Comparison of ENCODE assay signal across 12 cellular contexts in the genomic region with DNA sequence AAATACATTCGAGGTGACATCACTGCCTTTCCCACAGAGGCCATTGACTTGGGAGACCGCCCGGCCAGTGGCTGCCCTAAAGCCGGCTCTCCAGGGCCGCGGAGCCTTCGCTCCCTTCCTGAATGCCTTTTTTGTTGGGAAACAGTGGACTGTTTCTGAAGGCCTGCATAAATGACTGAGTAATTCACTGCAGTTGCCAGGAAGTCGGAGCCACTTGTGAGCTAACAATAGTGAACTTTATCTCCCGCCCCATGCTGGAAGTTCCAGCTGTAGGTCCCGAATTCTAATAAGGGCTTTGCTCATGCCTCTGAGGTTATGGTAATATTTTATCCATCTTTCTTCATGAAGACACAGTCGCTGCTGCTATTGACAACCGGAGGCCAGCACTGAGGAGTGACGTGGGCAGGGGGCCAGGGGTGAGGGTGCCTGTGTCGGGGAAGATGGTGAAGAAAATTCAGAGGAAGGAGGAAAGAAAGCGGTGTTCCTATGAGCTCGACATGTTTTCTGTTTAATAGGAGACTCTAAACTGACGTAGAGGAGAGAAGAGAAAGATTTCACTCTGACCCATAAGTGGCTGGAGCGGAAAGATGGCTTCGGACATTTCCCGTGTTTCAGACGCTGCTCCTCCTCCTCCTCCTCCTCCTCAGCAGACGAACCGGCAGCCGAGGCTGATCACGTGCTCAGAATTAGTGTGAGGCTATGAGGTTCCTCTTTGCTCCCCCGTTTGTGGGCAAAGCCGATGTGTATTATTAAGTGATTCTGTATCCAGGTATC.
A peak's percentile ranks its signal among the peaks of the same experiment; 100 is the strongest.
DNase-seq lines count a peak whose midpoint lies in the region; ATAC-seq and TF ChIP-seq lines count a peak whose summit lies in the region.
"Had no signal": no experiment of that assay in that cellular context is flagged by ENCODE, and none has a peak within 500 bp of the region (broad histone marks: within the 10 kb centered on the region; RNA-seq: fewer than 3 reads in every experiment).

No MANE protein-coding gene starts in this region.

- TF ChIP-seq CTCF in activated CD8-positive, alpha-beta T cell treated with anti-CD3 and anti-CD28 coated beads for 36 hours (IDR thresholded peaks at IDR 0.05) = no peak
- no peak for TF ChIP-seq CTCF in heart left ventricle (IDR thresholded peaks at IDR 0.05)
- TF ChIP-seq CTCF in neural crest cell (conservative IDR thresholded peaks at IDR 0.05) = no peak
- TF ChIP-seq CTCF in vagina (IDR thresholded peaks at IDR 0.05) = no peak

- intact Hi-C loops in activated CD8-positive, alpha-beta T cell treated with anti-CD3 and anti-CD28 coated beads for 36 hours (cut with micrococcal nuclease) = no loop called here
- intact Hi-C loops in heart left ventricle (cut with DNase I) (no loop called here), vagina (cut with DNase I) (no loop called here)

- peaks cover 5% of the 10 kb centered on the region for H3K9me3 Mint-ChIP-seq in activated CD8-positive, alpha-beta T cell treated with anti-CD3 and anti-CD28 coated beads for 36 hours
- H3K9me3 Mint-ChIP-seq in activated CD8-positive, alpha-beta T cell treated with anti-CD3 and anti-CD28 coated beads, Interleukin-2, amount 10 ng/mL, durations not matched to agents 7 days and 5 days (ENCODE audit: insufficient read depth) = no peaks in the 10 kb centered on the region
- peaks cover 3% of the 10 kb centered on the region for H3K9me3 Mint-ChIP-seq in neural crest cell
- H3K9me3 Mint-ChIP-seq: activated naive CD4-positive, alpha-beta T cell treated with anti-CD3 and anti-CD28 coated beads, Interleukin-2, amount 50 U/mL, for 24 hours had no signal

- H3K36me3 ChIP-seq in heart left ventricle = no peaks in the 10 kb centered on the region
- no peaks in the 10 kb centered on the region for H3K36me3 ChIP-seq in vagina

- H3K27me3 Mint-ChIP-seq in activated CD8-positive, alpha-beta T cell treated with anti-CD3 and anti-CD28 coated beads for 36 hours = no peaks in the 10 kb centered on the region
- no peaks in the 10 kb centered on the region for H3K27me3 Mint-ChIP-seq in activated CD8-positive, alpha-beta T cell treated with anti-CD3 and anti-CD28 coated beads, Interleukin-2, amount 10 ng/mL, durations not matched to agents 7 days and 5 days (ENCODE audit: low read depth)
- no peaks in the 10 kb centered on the region for H3K27me3 Mint-ChIP-seq in neural crest cell (ENCODE audit: low read depth)

- H3K4me1 Mint-ChIP-seq in activated CD8-positive, alpha-beta T cell treated with anti-CD3 and anti-CD28 coated beads for 36 hours (ENCODE audit: low read depth) = peaks cover 6% of the 10 kb centered on the region
- H3K4me1 Mint-ChIP-seq in activated CD8-positive, alpha-beta T cell treated with anti-CD3 and anti-CD28 coated beads, Interleukin-2, amount 10 ng/mL, durations not matched to agents 7 days and 5 days (ENCODE audit: low read depth) = peaks cover 4% of the 10 kb centered on the region
- peaks cover 67% of the 10 kb centered on the region for H3K4me1 Mint-ChIP-seq in neural crest cell

- ATAC-seq in activated CD8-positive, alpha-beta T cell treated with anti-CD3 and anti-CD28 coated beads for 36 hours = no peak
- no peak for ATAC-seq in activated CD8-positive, alpha-beta T cell treated with anti-CD3 and anti-CD28 coated beads, Interleukin-2, amount 10 ng/mL, durations not matched to agents 7 days and 5 days
- ATAC-seq in heart left ventricle (peak; percentile 75 to 96 (median 94)), HG02798 (IDR thresholded peaks at IDR 0.05; ENCODE audit: poor library complexity, unreplicated experiment) (no peak), HG02870 (IDR thresholded peaks at IDR 0.05; ENCODE audit: unreplicated experiment) (no peak)

- TF ChIP-seq POLR2A in heart left ventricle (IDR thresholded peaks at IDR 0.05) (no peak), vagina (IDR thresholded peaks at IDR 0.05) (no peak)

- no peaks in the 10 kb centered on the region for H3K9me3 ChIP-seq in heart left ventricle
- H3K9me3 ChIP-seq in vagina = no peaks in the 10 kb centered on the region

- peaks cover 0 to 25% (median 17%) of the 10 kb centered on the region in 12 donors for H3K4me1 ChIP-seq in heart left ventricle
- peaks cover 12% of the 10 kb centered on the region for H3K4me1 ChIP-seq in vagina

- WGBS in heart left ventricle, 4 donors = 17 to 24% (median 21%) methylated on average over 27 of the region's 27 CpGs

- no peak overlapping the region for H3K27ac Mint-ChIP-seq in activated CD8-positive, alpha-beta T cell treated with anti-CD3 and anti-CD28 coated beads for 36 hours
- H3K27ac Mint-ChIP-seq in activated CD8-positive, alpha-beta T cell treated with anti-CD3 and anti-CD28 coated beads, Interleukin-2, amount 10 ng/mL, durations not matched to agents 7 days and 5 days = no peak overlapping the region
- peak overlapping the region; percentile 99 for H3K27ac Mint-ChIP-seq in neural crest cell (ENCODE audit: unreplicated experiment)
- H3K27ac Mint-ChIP-seq: activated naive CD4-positive, alpha-beta T cell treated with anti-CD3 and anti-CD28 coated beads, Interleukin-2, amount 50 U/mL, for 24 hours had no signal

- H3K4me3 Mint-ChIP-seq in activated CD8-positive, alpha-beta T cell treated with anti-CD3 and anti-CD28 coated beads for 36 hours = peak overlapping the region; percentile 10
- no peak overlapping the region for H3K4me3 Mint-ChIP-seq in activated CD8-positive, alpha-beta T cell treated with anti-CD3 and anti-CD28 coated beads, Interleukin-2, amount 10 ng/mL, durations not matched to agents 7 days and 5 days
- H3K4me3 Mint-ChIP-seq in neural crest cell = peak overlapping the region; percentile 81
- H3K4me3 Mint-ChIP-seq: activated naive CD4-positive, alpha-beta T cell treated with anti-CD3 and anti-CD28 coated beads, Interleukin-2, amount 50 U/mL, for 24 hours had no signal

- H3K27me3 ChIP-seq in heart left ventricle = no peaks in the 10 kb centered on the region
- no peaks in the 10 kb centered on the region for H3K27me3 ChIP-seq in vagina

- peak overlapping the region in 8 of 12 donors; percentile 14 to 40 (median 31) for H3K4me3 ChIP-seq in heart left ventricle
- no peak overlapping the region for H3K4me3 ChIP-seq in vagina

- no peaks in the 10 kb centered on the region for H3K36me3 Mint-ChIP-seq in activated CD8-positive, alpha-beta T cell treated with anti-CD3 and anti-CD28 coated beads for 36 hours (ENCODE audit: low read depth)
- H3K36me3 Mint-ChIP-seq in activated CD8-positive, alpha-beta T cell treated with anti-CD3 and anti-CD28 coated beads, Interleukin-2, amount 10 ng/mL, durations not matched to agents 7 days and 5 days (ENCODE audit: low read depth) = no peaks in the 10 kb centered on the region
- peaks cover 14% of the 10 kb centered on the region for H3K36me3 Mint-ChIP-seq in neural crest cell (ENCODE audit: low read depth)
- H3K36me3 Mint-ChIP-seq: activated naive CD4-positive, alpha-beta T cell treated with anti-CD3 and anti-CD28 coated beads, Interleukin-2, amount 50 U/mL, for 24 hours had no signal

- POLR2A ChIA-PET in activated CD8-positive, alpha-beta T cell treated with anti-CD3 and anti-CD28 coated beads for 36 hours (lab: Charles Lee) = no interaction called here
- POLR2A ChIA-PET in activated CD8-positive, alpha-beta T cell treated with anti-CD3 and anti-CD28 coated beads, Interleukin-2, amount 10 ng/mL, durations not matched to agents 7 days and 5 days (lab: Charles Lee) = no interaction called here

- no peak for DNase-seq in activated CD8-positive, alpha-beta T cell treated with anti-CD3 and anti-CD28 coated beads for 36 hours
- no peak for DNase-seq in activated CD8-positive, alpha-beta T cell treated with anti-CD3 and anti-CD28 coated beads, Interleukin-2, amount 10 ng/mL, durations not matched to agents 7 days and 5 days
- DNase-seq in heart left ventricle = peak; percentile 84 to 91 (median 86)
- DNase-seq in neural crest cell (ENCODE audit: low read depth, low spot score) = peak; percentile 68
- DNase-seq in vagina (ENCODE audit: extremely low spot score in 2 of 2) = no peak
- DNase-seq in activated CD8-positive, alpha-beta memory T cell treated with anti-CD3 and anti-CD28 coated beads, Interleukin-2, amount 50 U/mL, for 4 hours = no peak
- DNase-seq: NCI-H187 treated with DMSO at 0.1 percent for 48 hours, SW 1271 had no signal

- peak overlapping the region; percentile 84 to 96 (median 88) for H3K27ac ChIP-seq in heart left ventricle
- H3K27ac ChIP-seq in vagina = peak overlapping the region; percentile 70
- H3K27ac ChIP-seq: 22Rv1 had no signal

- CTCF ChIA-PET in activated CD8-positive, alpha-beta T cell treated with anti-CD3 and anti-CD28 coated beads for 36 hours (lab: Charles Lee) = no interaction called here
- CTCF ChIA-PET in activated CD8-positive, alpha-beta T cell treated with anti-CD3 and anti-CD28 coated beads, Interleukin-2, amount 10 ng/mL, durations not matched to agents 7 days and 5 days (lab: Charles Lee) = no interaction called here

Comparison
In these comparisons a context has a peak if more than half of its experiments do, and no peak if none do; other contexts are left out.
1. ATAC-seq: peak in heart left ventricle (4 of 4); none in activated CD8-positive, alpha-beta T cell treated with anti-CD3 and anti-CD28 coated beads for 36 hours (single experiment), activated CD8-positive, alpha-beta T cell treated with anti-CD3 and anti-CD28 coated beads, Interleukin-2, amount 10 ng/mL, durations not matched to agents 7 days and 5 days (single experiment), HG02798 (single experiment) and HG02870 (single experiment).
2. DNase-seq: peak in heart left ventricle (5 of 5) and neural crest cell (single experiment); none in activated CD8-positive, alpha-beta T cell treated with anti-CD3 and anti-CD28 coated beads for 36 hours (single experiment), activated CD8-positive, alpha-beta T cell treated with anti-CD3 and anti-CD28 coated beads, Interleukin-2, amount 10 ng/mL, durations not matched to agents 7 days and 5 days (single experiment), vagina (0 of 2) and activated CD8-positive, alpha-beta memory T cell treated with anti-CD3 and anti-CD28 coated beads, Interleukin-2, amount 50 U/mL, for 4 hours (single experiment).
3. H3K4me3 ChIP-seq: peak in heart left ventricle (8 of 12); none in vagina (0 of 2).